Comparison of ENCODE assay signal across 20 cellular contexts in genomic region chr1:8864713-8865397, GRCh38. TPM values are rescaled to one million over a fixed set of nuclear protein-coding genes. Genes with fewer than 3 reads are reported as not detected.
A peak's percentile ranks its signal among the peaks of the same experiment; 100 is the strongest.
DNase-seq lines count a peak whose midpoint lies in the region; ATAC-seq and TF ChIP-seq lines count a peak whose summit lies in the region.
"Had no signal": no experiment of that assay in that cellular context is flagged by ENCODE, and none has a peak within 500 bp of the region (broad histone marks: within the 10 kb centered on the region; RNA-seq: fewer than 3 reads in every experiment).

No MANE protein-coding gene starts in this region.

- intact Hi-C loops in activated CD4-positive, alpha-beta T cell treated with anti-CD3 and anti-CD28 coated beads, Interleukin-2, amount 10 ng/mL, durations not matched to agents 24 days and 14 days (cut with micrococcal nuclease) = no loop called here

- no peaks in the 10 kb centered on the region for H3K9me3 ChIP-seq in RWPE2 (ENCODE audit: severe bottlenecking)
- H3K9me3 ChIP-seq: tibial artery had no signal

- no peaks in the 10 kb centered on the region for H3K27me3 Mint-ChIP-seq in activated CD4-positive, alpha-beta T cell treated with anti-CD3 and anti-CD28 coated beads, Interleukin-2, amount 10 ng/mL, durations not matched to agents 24 days and 14 days
- H3K27me3 Mint-ChIP-seq: IgD-negative memory B cell, naive B cell had no signal

- H3K27me3 ChIP-seq in RWPE2 (ENCODE audit: insufficient read depth, poor library complexity, severe bottlenecking) = no peaks in the 10 kb centered on the region
- H3K27me3 ChIP-seq: tibial artery had no signal

- H3K4me3 ChIP-seq in RWPE2 (ENCODE audit: severe bottlenecking) = no peak overlapping the region
- H3K4me3 ChIP-seq: tibial artery had no signal

- no peak for TF ChIP-seq CTCF in RWPE2 (IDR thresholded peaks at IDR 0.05; ENCODE audit: poor library complexity, severe bottlenecking)

- no peaks in the 10 kb centered on the region for H3K9me3 Mint-ChIP-seq in activated CD4-positive, alpha-beta T cell treated with anti-CD3 and anti-CD28 coated beads, Interleukin-2, amount 10 ng/mL, durations not matched to agents 24 days and 14 days
- H3K9me3 Mint-ChIP-seq: IgD-negative memory B cell, naive B cell had no signal

- no peak for DNase-seq in activated CD4-positive, alpha-beta T cell treated with anti-CD3 and anti-CD28 coated beads, Interleukin-2, amount 10 ng/mL, durations not matched to agents 24 days and 14 days
- DNase-seq in activated CD4-positive, alpha-beta T cell treated with anti-CD3 and anti-CD28 coated beads for 4 hours = no peak
- DNase-seq in RWPE2 (ENCODE audit: low spot score) = no peak
- DNase-seq in myocyte (ENCODE audit: low read depth) = peak; percentile 73
- DNase-seq in RKO (ENCODE audit: low spot score) = no peak
- DNase-seq in amniotic stem cell (lab: John Stamatoyannopoulos, UW) = no peak
- DNase-seq: activated gamma-delta T cell treated with Interleukin-2 at 50 U/mL for 16 hours, DMS153, hippocampal formation, kidney, MV-4-11, naive B cell, NCI-H2029 treated with DMSO at 0.1 percent for 48 hours, SHP77, tibial artery had no signal

- peaks cover 91% of the 10 kb centered on the region for H3K36me3 Mint-ChIP-seq in activated CD4-positive, alpha-beta T cell treated with anti-CD3 and anti-CD28 coated beads, Interleukin-2, amount 10 ng/mL, durations not matched to agents 24 days and 14 days (ENCODE audit: low read depth)

- TF ChIP-seq POLR2A in GM15510 (IDR thresholded peaks at IDR 0.05; ENCODE audit: borderline replicate concordance, extremely low read depth, insufficient read length) = peak; percentile 2

- no peak overlapping the region for H3K4me3 Mint-ChIP-seq in activated CD4-positive, alpha-beta T cell treated with anti-CD3 and anti-CD28 coated beads, Interleukin-2, amount 10 ng/mL, durations not matched to agents 24 days and 14 days
- H3K4me3 Mint-ChIP-seq: IgD-negative memory B cell, naive B cell had no signal

- no peak for ATAC-seq in RWPE2 (ENCODE audit: low read depth)
- ATAC-seq in HG02852 (IDR thresholded peaks at IDR 0.05; ENCODE audit: unreplicated experiment) = no peak

- H3K27ac ChIP-seq in RWPE2 (ENCODE audit: poor library complexity, severe bottlenecking) = peak overlapping the region; percentile 14
- H3K27ac ChIP-seq: 22Rv1, C4-2B, tibial artery had no signal

- H3K27ac Mint-ChIP-seq in activated CD4-positive, alpha-beta T cell treated with anti-CD3 and anti-CD28 coated beads, Interleukin-2, amount 10 ng/mL, durations not matched to agents 24 days and 14 days = peak overlapping the region; percentile 15

- H3K36me3 ChIP-seq in RWPE2 (ENCODE audit: low read depth) = peaks cover 100% of the 10 kb centered on the region

- H3K4me1 ChIP-seq in RWPE2 (ENCODE audit: insufficient read depth, poor library complexity, severe bottlenecking) = peaks cover 3% of the 10 kb centered on the region

- peaks cover 46% of the 10 kb centered on the region for H3K4me1 Mint-ChIP-seq in activated CD4-positive, alpha-beta T cell treated with anti-CD3 and anti-CD28 coated beads, Interleukin-2, amount 10 ng/mL, durations not matched to agents 24 days and 14 days

RNA-seq across cellular contexts. Expression of gene ENO1, which starts 13.6 kb away (rescaled TPM):
- total RNA-seq in activated CD4-positive, alpha-beta T cell treated with anti-CD3 and anti-CD28 coated beads, Interleukin-2, amount 10 ng/mL, durations not matched to agents 24 days and 14 days = 3,899 and 3,999 TPM in 2 replicates
- 277 and 351 TPM in 2 replicates for total RNA-seq in myocyte
- 1,339 TPM for polyA plus RNA-seq in myocyte (2012)

RNA-seq across cellular contexts. Expression of gene RERE, which starts 47.4 kb away (rescaled TPM):
- total RNA-seq in activated CD4-positive, alpha-beta T cell treated with anti-CD3 and anti-CD28 coated beads, Interleukin-2, amount 10 ng/mL, durations not matched to agents 24 days and 14 days = 69.3 and 85.6 TPM in 2 replicates
- total RNA-seq in myocyte = 17.4 and 25.2 TPM in 2 replicates
- polyA plus RNA-seq in myocyte (2012) = 37.4 TPM

Comparison
In these comparisons a context has a peak if more than half of its experiments do, and no peak if none do; other contexts are left out.
1. RNA of gene ENO1, which starts 13.6 kb away (total RNA-seq): 3,899 to 3,999 TPM in activated CD4-positive, alpha-beta T cell treated with anti-CD3 and anti-CD28 coated beads, Interleukin-2, amount 10 ng/mL, durations not matched to agents 24 days and 14 days; 277 to 351 TPM in myocyte; every median in the first group is over 10 times any median in the second.